Comparison of ENCODE assay signal across 13 cellular contexts in genomic region chr17:18921485-18921884, GRCh38. TPM values are rescaled to one million over a fixed set of nuclear protein-coding genes. Genes with fewer than 3 reads are reported as not detected.
A peak's percentile ranks its signal among the peaks of the same experiment; 100 is the strongest.
DNase-seq lines count a peak whose midpoint lies in the region; ATAC-seq and TF ChIP-seq lines count a peak whose summit lies in the region.
"Had no signal": no experiment of that assay in that cellular context is flagged by ENCODE, and none has a peak within 500 bp of the region (broad histone marks: within the 10 kb centered on the region; RNA-seq: fewer than 3 reads in every experiment).

No MANE protein-coding gene starts in this region.

- DNase-seq in activated naive CD4-positive, alpha-beta T cell treated with anti-CD3 and anti-CD28 coated beads, Interleukin-2, amount 50 U/mL, for 16 hours, result no peak
- no peak for DNase-seq in esophagus squamous epithelium (lab: John Stamatoyannopoulos, UW)
- no peak for DNase-seq in thyroid gland
- DNase-seq in mesenteric fat pad (ENCODE audit: low spot score), result no peak
- no peak for DNase-seq in uterus
- DNase-seq: amygdala; NCI-H2081; stimulated activated CD4-positive, alpha-beta T cell treated with anti-CD3 and anti-CD28 coated beads, Interleukin-4, amount 100 ng/mL, for 1 hour had no signal

- peaks cover 12% of the 10 kb centered on the region for H3K36me3 Mint-ChIP-seq in activated naive CD4-positive, alpha-beta T cell treated with anti-CD3 and anti-CD28 coated beads, Interleukin-2, amount 50 U/mL, for 24 hours

- peaks cover 51% of the 10 kb centered on the region for H3K79me2 ChIP-seq in OCI-LY3 (ENCODE audit: low read length)

- H3K27me3 ChIP-seq in OCI-LY3 (ENCODE audit: low read depth, low read length) (no peaks in the 10 kb centered on the region), esophagus squamous epithelium (no peaks in the 10 kb centered on the region), thyroid gland (no peaks in the 10 kb centered on the region), uterus (no peaks in the 10 kb centered on the region)
- H3K27me3 ChIP-seq: suprapubic skin had no signal

- no peaks in the 10 kb centered on the region for H3K9me3 ChIP-seq in OCI-LY3 (ENCODE audit: insufficient read depth, low read length)
- H3K9me3 ChIP-seq in esophagus squamous epithelium, result no peaks in the 10 kb centered on the region
- no peaks in the 10 kb centered on the region for H3K9me3 ChIP-seq in thyroid gland
- H3K9me3 ChIP-seq in uterus, result no peaks in the 10 kb centered on the region
- H3K9me3 ChIP-seq: suprapubic skin had no signal

- peaks cover 73% of the 10 kb centered on the region for H3K4me1 Mint-ChIP-seq in activated naive CD4-positive, alpha-beta T cell treated with anti-CD3 and anti-CD28 coated beads, Interleukin-2, amount 50 U/mL, for 24 hours

- H3K27ac Mint-ChIP-seq in activated naive CD4-positive, alpha-beta T cell treated with anti-CD3 and anti-CD28 coated beads, Interleukin-2, amount 50 U/mL, for 24 hours, result peak overlapping the region; percentile 71

- intact Hi-C loops in esophagus squamous epithelium (cut with DNase I), result no loop called here
- intact Hi-C loops in thyroid gland (cut with DNase I), result no loop called here
- intact Hi-C loops in uterus (cut with DNase I; ENCODE audit: low total_unique reads), result no loop called here

- H3K4me3 ChIP-seq in OCI-LY3 (ENCODE audit: low read length) (peak overlapping the region; percentile 71), esophagus squamous epithelium (no peak overlapping the region), thyroid gland (replicated peaks in 1 of 3) (no peak overlapping the region), uterus (no peak overlapping the region)
- H3K4me3 ChIP-seq: suprapubic skin had no signal

- TF ChIP-seq POLR2A in esophagus squamous epithelium (IDR thresholded peaks at IDR 0.05), result no peak
- no peak for TF ChIP-seq POLR2A in thyroid gland (IDR thresholded peaks at IDR 0.05)
- TF ChIP-seq POLR2A in uterus (IDR thresholded peaks at IDR 0.05), result no peak

- peaks cover 8% of the 10 kb centered on the region for H3K36me3 ChIP-seq in OCI-LY3 (replicated peaks; ENCODE audit: low read depth, low read length)
- H3K36me3 ChIP-seq in esophagus squamous epithelium, result peaks cover 2 to 56% (median 3%) of the 10 kb centered on the region in 3 donors
- H3K36me3 ChIP-seq in thyroid gland, result peaks cover 5 to 6% of the 10 kb centered on the region in 2 donors
- H3K36me3 ChIP-seq in uterus, result no peaks in the 10 kb centered on the region

- TF ChIP-seq CTCF in OCI-LY3 (IDR thresholded peaks at IDR 0.05; ENCODE audit: low read depth, low read length), result no peak
- TF ChIP-seq CTCF in esophagus squamous epithelium (IDR thresholded peaks at IDR 0.05), result no peak
- no peak for TF ChIP-seq CTCF in thyroid gland (IDR thresholded peaks at IDR 0.05)
- TF ChIP-seq CTCF in uterus (IDR thresholded peaks at IDR 0.05), result no peak

- peak overlapping the region; percentile 95 for H3K4me2 ChIP-seq in OCI-LY3 (ENCODE audit: low read length)

- H3K27ac ChIP-seq in OCI-LY3 (ENCODE audit: low read length) (peak overlapping the region; percentile 100), esophagus squamous epithelium (peak overlapping the region in 3 of 4 donors; percentile 14 to 53 (median 43)), thyroid gland (peak overlapping the region; percentile 21 to 70 (median 36)), uterus (no peak overlapping the region)
- H3K27ac ChIP-seq: suprapubic skin had no signal

- no peaks in the 10 kb centered on the region for H4K20me1 ChIP-seq in OCI-LY3 (ENCODE audit: insufficient read depth, low read length)

- no peak for ATAC-seq in GM21423 (IDR thresholded peaks at IDR 0.05; ENCODE audit: unreplicated experiment)
- ATAC-seq: Panc1 had no signal

- 55 to 58% methylated on average over 2 of the region's 2 CpGs for WGBS in esophagus squamous epithelium, 2 donors
- WGBS in thyroid gland, 2 donors, result 63 to 79% methylated on average over 2 of the region's 2 CpGs

- no peaks in the 10 kb centered on the region for H3K27me3 Mint-ChIP-seq in activated naive CD4-positive, alpha-beta T cell treated with anti-CD3 and anti-CD28 coated beads, Interleukin-2, amount 50 U/mL, for 24 hours

- H3K9me3 Mint-ChIP-seq in activated naive CD4-positive, alpha-beta T cell treated with anti-CD3 and anti-CD28 coated beads, Interleukin-2, amount 50 U/mL, for 24 hours, result no peaks in the 10 kb centered on the region

- H3K4me3 Mint-ChIP-seq in activated naive CD4-positive, alpha-beta T cell treated with anti-CD3 and anti-CD28 coated beads, Interleukin-2, amount 50 U/mL, for 24 hours, result peak overlapping the region; percentile 40

- H2AFZ ChIP-seq in OCI-LY3 (ENCODE audit: low read depth, low read length), result no peak overlapping the region

- peaks cover 66% of the 10 kb centered on the region for H3K4me1 ChIP-seq in OCI-LY3 (ENCODE audit: low read length)
- H3K4me1 ChIP-seq in esophagus squamous epithelium, result peaks cover 14 to 48% (median 15%) of the 10 kb centered on the region in 3 donors
- H3K4me1 ChIP-seq in thyroid gland, result peaks cover 16 to 18% of the 10 kb centered on the region in 2 donors
- H3K4me1 ChIP-seq in uterus, result peaks cover 0 to 4% of the 10 kb centered on the region in 2 donors

- peak overlapping the region; percentile 99 for H3K9ac ChIP-seq in OCI-LY3 (ENCODE audit: low read length)

RNA-seq across cellular contexts. Expression of gene SLC5A10, which starts 30.5 kb away (rescaled TPM):
- total RNA-seq in esophagus squamous epithelium, result under 1 TPM in 3 of 4 donors, not detected in 1; 0.40 to 0.76 (median 0.53) TPM
- total RNA-seq in thyroid gland, result not detected
- total RNA-seq in mesenteric fat pad, result not detected
- total RNA-seq in uterus, result not detected

Comparison
In these comparisons a context has a peak if more than half of its experiments do, and no peak if none do; other contexts are left out.
1. H3K27ac ChIP-seq: peak in OCI-LY3 (single experiment), esophagus squamous epithelium (3 of 4) and thyroid gland (3 of 3); none in uterus (0 of 2).